Comparison of ENCODE assay signal across 1 cellular context in genomic region chr2:88857951-88858406, GRCh38.
TF ChIP-seq lines count a peak whose summit lies in the region.

No MANE protein-coding gene starts in this region.

TF ChIP-seq in WTC11, 78 proteins besides CTCF, POLR2A, EP300 and RAD21 (continued from another document):
- TF ChIP-seq, protein P1, sequence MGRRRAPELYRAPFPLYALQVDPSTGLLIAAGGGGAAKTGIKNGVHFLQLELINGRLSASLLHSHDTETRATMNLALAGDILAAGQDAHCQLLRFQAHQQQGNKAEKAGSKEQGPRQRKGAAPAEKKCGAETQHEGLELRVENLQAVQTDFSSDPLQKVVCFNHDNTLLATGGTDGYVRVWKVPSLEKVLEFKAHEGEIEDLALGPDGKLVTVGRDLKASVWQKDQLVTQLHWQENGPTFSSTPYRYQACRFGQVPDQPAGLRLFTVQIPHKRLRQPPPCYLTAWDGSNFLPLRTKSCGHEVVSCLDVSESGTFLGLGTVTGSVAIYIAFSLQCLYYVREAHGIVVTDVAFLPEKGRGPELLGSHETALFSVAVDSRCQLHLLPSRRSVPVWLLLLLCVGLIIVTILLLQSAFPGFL (CRISPR knock-in tag; IDR thresholded peaks at IDR 0.05; ENCODE audit: borderline replicate concordance): no peak
- TF ChIP-seq FOXK1 (CRISPR knock-in tag; IDR thresholded peaks at IDR 0.05): no peak
- TF ChIP-seq ZNF138 (CRISPR knock-in tag; conservative IDR thresholded peaks at IDR 0.05): no peak
- TF ChIP-seq ZBTB21 (CRISPR knock-in tag; IDR thresholded peaks at IDR 0.05; ENCODE audit: borderline replicate concordance): no peak
- TF ChIP-seq E2F4 (CRISPR knock-in tag; IDR thresholded peaks at IDR 0.05; ENCODE audit: borderline replicate concordance, low read depth): no peak
- TF ChIP-seq, protein P2, sequence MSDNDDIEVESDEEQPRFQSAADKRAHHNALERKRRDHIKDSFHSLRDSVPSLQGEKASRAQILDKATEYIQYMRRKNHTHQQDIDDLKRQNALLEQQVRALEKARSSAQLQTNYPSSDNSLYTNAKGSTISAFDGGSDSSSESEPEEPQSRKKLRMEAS (CRISPR knock-in tag; IDR thresholded peaks at IDR 0.05): no peak
- no peak for TF ChIP-seq FOXP1 (CRISPR knock-in tag; IDR thresholded peaks at IDR 0.05; ENCODE audit: borderline replicate concordance)
TF ChIP-seq in WTC11: peak in this region for 0.
